In the genomic region with DNA sequence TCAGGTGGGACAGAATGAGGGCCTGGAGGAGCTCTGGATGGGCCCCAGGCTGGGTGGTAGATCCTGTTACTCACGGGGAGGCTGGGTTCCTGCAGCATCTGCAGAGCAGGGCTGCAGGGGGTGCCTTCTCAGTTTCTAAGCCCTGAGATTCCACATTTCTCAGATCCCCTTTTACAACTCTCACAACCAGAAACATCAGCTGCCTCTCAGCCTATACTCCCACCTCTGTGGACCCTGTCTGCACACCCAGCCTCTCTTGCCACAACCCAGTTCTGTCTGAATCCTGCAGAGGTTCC, we compare ENCODE assay signal across 12 cellular contexts.
DNase-seq lines count a peak whose midpoint lies in the region; ATAC-seq and TF ChIP-seq lines count a peak whose summit lies in the region.
"Had no signal": no experiment of that assay in that cellular context is flagged by ENCODE, and none has a peak within 500 bp of the region (broad histone marks: within the 10 kb centered on the region; RNA-seq: fewer than 3 reads in every experiment).

No MANE protein-coding gene starts in this region.

- DNase-seq in DMS79 treated with DMSO at 0.1 percent for 48 hours (lab: John Stamatoyannopoulos, UW) = peak; percentile 49
- DNase-seq in DMS79 (lab: John Stamatoyannopoulos, UW) = no peak
- peak; percentile 6 for DNase-seq in MV-4-11 (lab: John Stamatoyannopoulos, UW)
- no peak for DNase-seq in RKO (ENCODE audit: low spot score)
- DNase-seq in GM13977 (ENCODE audit: low spot score) = no peak
- DNase-seq in effector CD4-positive, alpha-beta T cell = no peak
- DNase-seq: CD8-positive, alpha-beta memory T cell; GDM1; HFFc6; occipital lobe had no signal

- in situ Hi-C loops in GM13977 (cut with MboI; ENCODE audit: low pct_unique_long_range_greater_than_20kb, low sequenced_read_pairs, unreplicated experiment) = no loop called here

- peak; percentile 61 for ATAC-seq in HG02623 (IDR thresholded peaks at IDR 0.05; ENCODE audit: unreplicated experiment)
- ATAC-seq in GM19467 (IDR thresholded peaks at IDR 0.05; ENCODE audit: unreplicated experiment) = no peak

- no peak for TF ChIP-seq CTCF in GM13977 (IDR thresholded peaks at IDR 0.05; ENCODE audit: extremely low read depth, insufficient read depth, missing control alignments)

Comparison
In these comparisons a context has a peak if more than half of its experiments do, and no peak if none do; other contexts are left out.
1. DNase-seq: peak in DMS79 treated with DMSO at 0.1 percent for 48 hours (single experiment) and MV-4-11 (single experiment); none in DMS79 (single experiment), RKO (single experiment), GM13977 (single experiment) and effector CD4-positive, alpha-beta T cell (single experiment).